In the genomic region with DNA sequence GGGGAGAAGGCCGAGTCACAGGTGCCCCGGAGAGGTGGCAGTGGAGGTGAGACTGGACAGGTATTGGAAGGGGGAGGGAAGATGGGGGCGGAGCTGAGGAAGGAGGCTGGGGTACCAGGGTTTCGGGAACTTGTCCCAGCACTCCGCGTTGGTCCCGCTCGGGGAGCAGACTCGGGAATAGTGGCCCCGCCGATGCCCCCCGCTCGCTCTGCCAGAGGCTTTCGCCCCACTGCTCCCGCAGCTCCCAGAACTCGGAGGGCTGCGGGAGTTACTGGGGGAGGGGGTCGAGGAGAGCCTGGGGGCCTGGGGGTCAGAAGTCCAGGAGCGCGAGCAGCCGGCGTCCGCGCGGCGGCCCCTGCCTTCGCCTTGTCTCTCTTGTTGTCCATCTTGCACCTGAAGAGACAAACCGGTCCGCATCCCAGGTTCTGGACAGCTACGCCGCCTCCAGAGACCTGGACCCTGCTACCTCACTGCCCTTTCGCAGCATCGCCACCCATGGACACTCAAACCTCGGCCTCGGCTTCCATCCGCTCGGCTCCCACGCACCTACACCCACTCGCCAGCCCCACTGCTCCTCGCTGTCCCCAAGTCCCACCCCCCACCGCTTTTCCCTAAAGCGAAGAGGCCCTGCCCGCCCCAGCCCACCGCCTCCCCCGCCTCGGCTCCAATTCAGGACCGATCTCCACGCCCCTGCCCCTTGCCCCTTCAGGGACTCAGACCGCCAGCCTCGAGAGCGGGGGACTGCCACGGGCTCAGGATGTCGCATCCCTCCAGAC, we compare ENCODE assay signal across 8 cellular contexts. TPM values are rescaled to one million over a fixed set of nuclear protein-coding genes. Genes with fewer than 3 reads are reported as not detected.
A peak's percentile ranks its signal among the peaks of the same experiment; 100 is the strongest.
DNase-seq lines count a peak whose midpoint lies in the region; ATAC-seq and TF ChIP-seq lines count a peak whose summit lies in the region.
"Had no signal": no experiment of that assay in that cellular context is flagged by ENCODE, and none has a peak within 500 bp of the region (broad histone marks: within the 10 kb centered on the region; RNA-seq: fewer than 3 reads in every experiment).

No MANE protein-coding gene starts in this region.

- H3K36me3 Mint-ChIP-seq in neural crest cell (ENCODE audit: low read depth), result no peaks in the 10 kb centered on the region

- H3K36me3 ChIP-seq in HUES64 (ENCODE audit: insufficient read depth, low read length) (no peaks in the 10 kb centered on the region), ectodermal cell (ENCODE audit: control insufficient read depth, insufficient read depth, low read length) (no peaks in the 10 kb centered on the region)

- peaks cover 3% of the 10 kb centered on the region for H3K9me3 Mint-ChIP-seq in neural crest cell

- H3K27me3 Mint-ChIP-seq in neural crest cell (ENCODE audit: low read depth), result peaks cover 21% of the 10 kb centered on the region

- H3K4me1 ChIP-seq in HUES64 (ENCODE audit: insufficient read depth, low read length) (0 out of 2 replicates have a peak, but pooled peaks cover 3% of the 10 kb centered on the region), ectodermal cell (ENCODE audit: control insufficient read depth, insufficient read depth, low read length) (peaks cover 9% of the 10 kb centered on the region)

- peaks cover 19% of the 10 kb centered on the region for H3K4me1 Mint-ChIP-seq in neural crest cell

- H3K4me3 Mint-ChIP-seq in neural crest cell, result peak overlapping the region; percentile 90

- DNase-seq in COR-L47 (lab: John Stamatoyannopoulos, UW) (peak; percentile 51), neural crest cell (ENCODE audit: low read depth, low spot score) (no peak), NCI-H2171 treated with DMSO at 0.1 percent for 48 hours (lab: John Stamatoyannopoulos, UW) (no peak)
- no peak for DNase-seq in stimulated activated CD4-positive, alpha-beta T cell treated with anti-CD3 and anti-CD28 coated beads, Interleukin-15, amount 100 ng/mL, for 24 hours

- 21% methylated on average over 53 of the region's 53 CpGs for WGBS in HUES64
- 26% methylated on average over 53 of the region's 53 CpGs for WGBS in ectodermal cell, 2 experiments

- peak overlapping the region; percentile 96 for H3K27ac Mint-ChIP-seq in neural crest cell (ENCODE audit: unreplicated experiment)

- H3K4me3 ChIP-seq in HUES64 (ENCODE audit: low read length) (peak overlapping the region; percentile 84), ectodermal cell (ENCODE audit: insufficient read depth, low read depth, low read length) (peak overlapping the region; percentile 75)

- H3K27ac ChIP-seq in HUES64 (ENCODE audit: low read depth, low read length), result no peak overlapping the region
- H3K27ac ChIP-seq in ectodermal cell (ENCODE audit: insufficient read depth, low read depth, low read length, poor library complexity, severe bottlenecking), result no peak overlapping the region

- H3K9me3 ChIP-seq in HUES64 (ENCODE audit: insufficient read depth, low read depth, low read length), result no peaks in the 10 kb centered on the region
- no peaks in the 10 kb centered on the region for H3K9me3 ChIP-seq in ectodermal cell (ENCODE audit: control insufficient read depth, low read length)

- H3K27me3 ChIP-seq in HUES64 (ENCODE audit: insufficient read depth, low read length) (peaks cover 18% of the 10 kb centered on the region), ectodermal cell (ENCODE audit: control insufficient read depth, insufficient read depth, low read length, poor library complexity, severe bottlenecking) (peaks cover 11% of the 10 kb centered on the region)

- ATAC-seq in GM18873 (IDR thresholded peaks at IDR 0.05; ENCODE audit: low FRiP score, unreplicated experiment), result no peak

- H3K9ac ChIP-seq in HUES64 (ENCODE audit: low read depth, low read length), result peak overlapping the region; percentile 76

- no peak for TF ChIP-seq CTCF in neural crest cell (conservative IDR thresholded peaks at IDR 0.05)

RNA-seq across cellular contexts. Expression of gene PRR36, which starts 0.7 kb away (rescaled TPM):
- polyA plus RNA-seq in HUES64 (2013, experiment 1 of 2), result 12.3 TPM
- 16.3 TPM for polyA plus RNA-seq in HUES64 (2013, experiment 2 of 2)
- 32.8 TPM for polyA plus RNA-seq in ectodermal cell (2013, experiment 1 of 4)
- polyA plus RNA-seq in ectodermal cell (2013, experiment 2 of 4), result 26.5 TPM
- polyA plus RNA-seq in ectodermal cell (2013, experiment 3 of 4), result 27.7 TPM
- polyA plus RNA-seq in ectodermal cell (2013, experiment 4 of 4), result 30.1 TPM
- total RNA-seq in neural crest cell, result 20.9 and 21.8 TPM in 2 replicates
- total RNA-seq: RPMI7951 had no signal

RNA-seq across cellular contexts. Expression of gene LRRC8E, which starts 14.8 kb away (rescaled TPM):
- polyA plus RNA-seq in HUES64 (2013, experiment 1 of 2), result 1.3 TPM
- 1.4 TPM for polyA plus RNA-seq in HUES64 (2013, experiment 2 of 2)
- 0.31 TPM for polyA plus RNA-seq in ectodermal cell (2013, experiment 1 of 4)
- polyA plus RNA-seq in ectodermal cell (2013, experiment 2 of 4), result 0.21 TPM
- 0.37 TPM for polyA plus RNA-seq in ectodermal cell (2013, experiment 3 of 4)
- polyA plus RNA-seq in ectodermal cell (2013, experiment 4 of 4), result 0.16 TPM
- 0.51 and 1.0 TPM in 2 replicates for total RNA-seq in neural crest cell

RNA-seq across cellular contexts. Expression of gene MAP2K7, which starts 30.2 kb away (rescaled TPM):
- polyA plus RNA-seq in HUES64 (2013, experiment 1 of 2), result 29.0 TPM
- 24.5 TPM for polyA plus RNA-seq in HUES64 (2013, experiment 2 of 2)
- polyA plus RNA-seq in ectodermal cell (2013, experiment 1 of 4), result 46.1 TPM
- polyA plus RNA-seq in ectodermal cell (2013, experiment 2 of 4), result 46.7 TPM
- 33.4 TPM for polyA plus RNA-seq in ectodermal cell (2013, experiment 3 of 4)
- polyA plus RNA-seq in ectodermal cell (2013, experiment 4 of 4), result 36.9 TPM
- 48.1 and 50.7 TPM in 2 replicates for total RNA-seq in neural crest cell

RNA-seq across cellular contexts. Expression of gene TGFBR3L, which starts 41.1 kb away (rescaled TPM):
- polyA plus RNA-seq in HUES64 (2013, experiment 1 of 2), result 0.40 TPM
- 1.5 TPM for polyA plus RNA-seq in HUES64 (2013, experiment 2 of 2)
- 0.80 TPM for polyA plus RNA-seq in ectodermal cell (2013, experiment 1 of 4)
- not detected for polyA plus RNA-seq in ectodermal cell (2013, experiment 2 of 4)
- polyA plus RNA-seq in ectodermal cell (2013, experiment 3 of 4), result 1.2 TPM
- polyA plus RNA-seq in ectodermal cell (2013, experiment 4 of 4), result 1.4 TPM
- 0.32 and 0.44 TPM in 2 replicates for total RNA-seq in neural crest cell

RNA-seq across cellular contexts. Expression of gene EVI5L, which starts 43.5 kb away (rescaled TPM):
- polyA plus RNA-seq in HUES64 (2013, experiment 1 of 2), result 5.0 TPM
- polyA plus RNA-seq in HUES64 (2013, experiment 2 of 2), result 6.6 TPM
- 13.6 TPM for polyA plus RNA-seq in ectodermal cell (2013, experiment 1 of 4)
- polyA plus RNA-seq in ectodermal cell (2013, experiment 2 of 4), result 15.8 TPM
- 11.1 TPM for polyA plus RNA-seq in ectodermal cell (2013, experiment 3 of 4)
- polyA plus RNA-seq in ectodermal cell (2013, experiment 4 of 4), result 11.9 TPM
- total RNA-seq in neural crest cell, result 17.8 and 19.5 TPM in 2 replicates
